In the genomic region with DNA sequence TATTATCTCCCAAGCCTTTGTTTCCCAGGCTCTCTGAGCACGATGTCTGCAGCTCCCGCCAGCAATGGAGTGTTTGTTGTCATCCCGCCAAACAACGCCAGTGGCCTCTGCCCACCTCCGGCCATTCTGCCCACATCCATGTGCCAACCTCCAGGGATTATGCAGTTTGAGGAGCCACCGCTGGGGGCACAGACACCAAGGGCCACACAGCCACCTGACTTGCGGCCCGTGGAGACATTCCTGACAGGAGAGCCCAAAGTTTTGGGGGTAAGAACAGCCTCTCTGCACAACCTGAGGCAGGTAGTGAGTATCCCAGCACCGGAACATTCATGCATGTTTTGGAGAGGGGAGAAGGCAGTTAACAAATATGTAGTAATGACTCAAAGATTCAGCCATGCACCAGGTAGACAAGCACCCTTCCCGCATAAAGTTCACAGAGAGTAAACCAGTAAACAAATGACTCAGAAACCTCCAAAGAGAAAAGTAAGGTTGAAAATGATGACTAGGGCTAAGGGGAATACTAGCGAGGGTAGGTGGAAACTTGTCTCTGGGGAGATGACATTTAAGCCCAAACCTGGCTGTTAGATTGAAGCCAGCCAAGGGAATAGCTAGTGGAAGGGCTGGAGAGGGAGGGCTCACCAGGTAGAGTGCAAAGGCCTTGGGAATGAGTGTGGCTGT, we compare ENCODE assay signal across 17 cellular contexts. TPM values are rescaled to one million over a fixed set of nuclear protein-coding genes. Genes with fewer than 3 reads are reported as not detected.
A peak's percentile ranks its signal among the peaks of the same experiment; 100 is the strongest.
DNase-seq lines count a peak whose midpoint lies in the region; ATAC-seq and TF ChIP-seq lines count a peak whose summit lies in the region.
"Had no signal": no experiment of that assay in that cellular context is flagged by ENCODE, and none has a peak within 500 bp of the region (broad histone marks: within the 10 kb centered on the region; RNA-seq: fewer than 3 reads in every experiment).

No MANE protein-coding gene starts in this region.

- intact Hi-C loops in upper lobe of right lung (cut with DNase I) = no loop called here

- H3K9me3 Mint-ChIP-seq in WTC11 (no peaks in the 10 kb centered on the region), GM23338 (peaks cover 10% of the 10 kb centered on the region; the same call in 2 of the 3 replicates)
- H3K9me3 Mint-ChIP-seq: activated naive CD8-positive, alpha-beta T cell treated with anti-CD3 and anti-CD28 coated beads, Interleukin-2, amount 10 ng/mL, durations not matched to agents 7 days and 5 days; immature natural killer cell had no signal

- H3K27me3 ChIP-seq in upper lobe of right lung (peaks cover 29% of the 10 kb centered on the region), GM23338 (ENCODE audit: insufficient read depth) (peaks cover 17% of the 10 kb centered on the region; the same call in 1 of the 2 replicates)

- H2AFZ ChIP-seq in GM23338 = no peak overlapping the region

- H3K27ac ChIP-seq in upper lobe of right lung = no peak overlapping the region
- H3K27ac ChIP-seq in GM23338 (ENCODE audit: low read depth) = no peak overlapping the region

- H3K36me3 Mint-ChIP-seq in WTC11 = no peaks in the 10 kb centered on the region; the same call in 1 of the 2 replicates
- no peaks in the 10 kb centered on the region; the same call in 2 of the 3 replicates for H3K36me3 Mint-ChIP-seq in GM23338 (ENCODE audit: low read depth)
- H3K36me3 Mint-ChIP-seq: activated naive CD8-positive, alpha-beta T cell treated with anti-CD3 and anti-CD28 coated beads, Interleukin-2, amount 10 ng/mL, durations not matched to agents 7 days and 5 days; immature natural killer cell had no signal

- H3K27ac Mint-ChIP-seq in WTC11 (0 out of 2 replicates have a peak overlapping the region, but pooled peaks have one; percentile 43), GM23338 (no peak overlapping the region)
- H3K27ac Mint-ChIP-seq: activated naive CD8-positive, alpha-beta T cell treated with anti-CD3 and anti-CD28 coated beads, Interleukin-2, amount 10 ng/mL, durations not matched to agents 7 days and 5 days; immature natural killer cell had no signal

- no peaks in the 10 kb centered on the region for H3K79me2 ChIP-seq in GM23338 (replicated peaks; ENCODE audit: insufficient read depth)

- DNase-seq in activated effector memory CD4-positive, alpha-beta T cell treated with anti-CD3 and anti-CD28 coated beads, Interleukin-2, amount 50 U/mL, for 16 hours = peak; percentile 33
- DNase-seq in activated effector memory CD4-positive, alpha-beta T cell treated with Interleukin-2 at 50 U/mL for 16 hours = no peak
- no peak for DNase-seq in WTC11 (ENCODE audit: low spot score)
- DNase-seq in upper lobe of right lung = no peak
- no peak for DNase-seq in NCI-H1105 (lab: John Stamatoyannopoulos, UW)
- no peak for DNase-seq in stimulated activated CD4-positive, alpha-beta T cell treated with anti-CD3 and anti-CD28 coated beads, Interleukin-12 subunit alpha, Interleukin-12 subunit beta, amount 100 ng/mL, for 4 hours
- no peak for DNase-seq in GM23338 (ENCODE audit: low spot score)
- DNase-seq: activated CD8-positive, alpha-beta memory T cell treated with anti-CD3 and anti-CD28 coated beads for 24 hours; activated naive CD8-positive, alpha-beta T cell treated with anti-CD3 and anti-CD28 coated beads, Interleukin-2, amount 10 ng/mL, durations not matched to agents 7 days and 5 days; DMS79; immature natural killer cell; NCI-H2081 treated with DMSO at 0.1 percent for 48 hours; right cardiac atrium had no signal

- H3K4me3 Mint-ChIP-seq in WTC11 (no peak overlapping the region), GM23338 (no peak overlapping the region)
- H3K4me3 Mint-ChIP-seq: activated naive CD8-positive, alpha-beta T cell treated with anti-CD3 and anti-CD28 coated beads, Interleukin-2, amount 10 ng/mL, durations not matched to agents 7 days and 5 days; immature natural killer cell had no signal

- H3K36me3 ChIP-seq in upper lobe of right lung (no peaks in the 10 kb centered on the region), GM23338 (ENCODE audit: insufficient read depth) (no peaks in the 10 kb centered on the region)

- POLR2A ChIA-PET in WTC11 (lab: Charles Lee) = interaction anchor here (0.6 kb wide), 1 partner anchor 1155 kb away, joined by 4 read pairs; no protein-coding TSS in a partner anchor

- H3K4me3 ChIP-seq in upper lobe of right lung (no peak overlapping the region), GM23338 (no peak overlapping the region)

- no peaks in the 10 kb centered on the region for H3K4me1 ChIP-seq in upper lobe of right lung
- H3K4me1 ChIP-seq in GM23338 (ENCODE audit: insufficient read depth) = no peaks in the 10 kb centered on the region

- TF ChIP-seq CTCF in WTC11 (IDR thresholded peaks at IDR 0.05) (no peak), upper lobe of right lung (IDR thresholded peaks at IDR 0.05) (no peak), GM23338 (conservative IDR thresholded peaks at IDR 0.05; ENCODE audit: low read depth in 2 of 2) (no peak; a peak in 1 of 4 replicates)

- H4K20me1 ChIP-seq in GM23338 (replicated peaks; ENCODE audit: insufficient read depth) = no peaks in the 10 kb centered on the region

- H3K4me2 ChIP-seq in GM23338 = no peak overlapping the region

- ATAC-seq in HG03280 (IDR thresholded peaks at IDR 0.05; ENCODE audit: unreplicated experiment) = peak; percentile 11
- ATAC-seq in WTC11 = no peak
- peak; percentile 58 for ATAC-seq in upper lobe of right lung
- no peak for ATAC-seq in GM23338
- ATAC-seq: Panc1, right cardiac atrium had no signal

- H3K9me2 ChIP-seq in GM23338 (ENCODE audit: insufficient read depth) = no peaks in the 10 kb centered on the region; the same call in 1 of the 2 replicates

- H3F3A ChIP-seq in GM23338 (replicated peaks; ENCODE audit: low read depth) = no peaks in the 10 kb centered on the region

- peaks cover 26% of the 10 kb centered on the region for H3K27me3 Mint-ChIP-seq in WTC11 (ENCODE audit: low read depth)
- peaks cover 9% of the 10 kb centered on the region for H3K27me3 Mint-ChIP-seq in GM23338 (ENCODE audit: insufficient read depth, low read depth, poor library complexity)

- CTCF ChIA-PET in WTC11 (lab: Charles Lee) = interaction anchor here (0.8 to 6.0 kb wide), 37 partner anchors 11 to 513 kb away, joined by 3 to 125 read pairs (median 6); a partner anchor contains a TSS

- H3K4me1 Mint-ChIP-seq in WTC11 (peaks cover 22% of the 10 kb centered on the region), GM23338 (peaks cover 6% of the 10 kb centered on the region; the same call in 2 of the 3 replicates)
- H3K4me1 Mint-ChIP-seq: activated naive CD8-positive, alpha-beta T cell treated with anti-CD3 and anti-CD28 coated beads, Interleukin-2, amount 10 ng/mL, durations not matched to agents 7 days and 5 days; immature natural killer cell had no signal

- H3K9me3 ChIP-seq in upper lobe of right lung = no peaks in the 10 kb centered on the region

TF ChIP-seq in WTC11, 78 proteins besides CTCF, POLR2A, EP300 and RAD21:
- no peak for TF ChIP-seq ZNF396 (CRISPR knock-in tag; IDR thresholded peaks at IDR 0.05; ENCODE audit: borderline replicate concordance)
TF ChIP-seq in WTC11: peak in this region for 0.

TF ChIP-seq in GM23338, 12 proteins besides CTCF, POLR2A, EP300 and RAD21 (continues in another document):
- TF ChIP-seq EZH2 (IDR thresholded peaks at IDR 0.05; ENCODE audit: low read depth, unreplicated experiment) (no peak), JUNB (IDR thresholded peaks at IDR 0.05; ENCODE audit: unreplicated experiment) (no peak), ZNF114 (CRISPR knock-in tag; IDR thresholded peaks at IDR 0.05) (no peak), EZH2phosphoT487 (IDR thresholded peaks at IDR 0.05; ENCODE audit: unreplicated experiment) (no peak), POLR2AphosphoS5 (IDR thresholded peaks at IDR 0.05; ENCODE audit: low read depth) (no peak)
- TF ChIP-seq, protein P1, sequence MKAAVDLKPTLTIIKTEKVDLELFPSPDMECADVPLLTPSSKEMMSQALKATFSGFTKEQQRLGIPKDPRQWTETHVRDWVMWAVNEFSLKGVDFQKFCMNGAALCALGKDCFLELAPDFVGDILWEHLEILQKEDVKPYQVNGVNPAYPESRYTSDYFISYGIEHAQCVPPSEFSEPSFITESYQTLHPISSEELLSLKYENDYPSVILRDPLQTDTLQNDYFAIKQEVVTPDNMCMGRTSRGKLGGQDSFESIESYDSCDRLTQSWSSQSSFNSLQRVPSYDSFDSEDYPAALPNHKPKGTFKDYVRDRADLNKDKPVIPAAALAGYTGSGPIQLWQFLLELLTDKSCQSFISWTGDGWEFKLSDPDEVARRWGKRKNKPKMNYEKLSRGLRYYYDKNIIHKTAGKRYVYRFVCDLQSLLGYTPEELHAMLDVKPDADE (IDR thresholded peaks at IDR 0.05) = no peak

RNA-seq across cellular contexts. Expression of a gene that starts 7.2 kb away (rescaled TPM):
- total RNA-seq in WTC11 (2021) = 0.09 to 0.41 TPM (median 0.39 TPM) in 3 replicates
- 147 TPM for total RNA-seq in upper lobe of right lung
- not detected in 2 replicates for total RNA-seq in GM23338 (2014; rRNA removed; shearing (Covaris generic))
- 0.14 and 0.44 TPM in 2 replicates for polyA plus RNA-seq in GM23338 (2016; fragmentation: Nextera tagmentation; extraction: Ambion mirVana)
- total RNA-seq: activated naive CD8-positive, alpha-beta T cell treated with anti-CD3 and anti-CD28 coated beads, Interleukin-2, amount 10 ng/mL, durations not matched to agents 7 days and 5 days; right cardiac atrium; T-helper 2 cell treated with Interferon-gamma antibody and Interleukin-4, amounts not matched to agents 100 ng/mL and 5 ng/mL, for 36 hours had no signal
- polyA plus RNA-seq: AG04450, immature natural killer cell, right cardiac atrium had no signal

RNA-seq across cellular contexts. Expression of a gene that starts 21.3 kb away (rescaled TPM):
- not detected in 3 replicates for total RNA-seq in WTC11 (2021)
- total RNA-seq in upper lobe of right lung = not detected
- total RNA-seq in GM23338 (2014; rRNA removed; shearing (Covaris generic)) = not detected in 2 replicates
- not detected in 2 replicates for polyA plus RNA-seq in GM23338 (2016; fragmentation: Nextera tagmentation; extraction: Ambion mirVana)
- total RNA-seq: activated naive CD8-positive, alpha-beta T cell treated with anti-CD3 and anti-CD28 coated beads, Interleukin-2, amount 10 ng/mL, durations not matched to agents 7 days and 5 days; right cardiac atrium; T-helper 2 cell treated with Interferon-gamma antibody and Interleukin-4, amounts not matched to agents 100 ng/mL and 5 ng/mL, for 36 hours had no signal
- polyA plus RNA-seq: AG04450, immature natural killer cell, right cardiac atrium had no signal

RNA-seq across cellular contexts. Expression of a gene that starts 39.3 kb away (rescaled TPM):
- total RNA-seq in WTC11 (2021) = not detected in 3 replicates
- total RNA-seq in upper lobe of right lung = not detected
- not detected in 2 replicates for total RNA-seq in GM23338 (2014; rRNA removed; shearing (Covaris generic))
- not detected in 2 replicates for polyA plus RNA-seq in GM23338 (2016; fragmentation: Nextera tagmentation; extraction: Ambion mirVana)
- total RNA-seq: activated naive CD8-positive, alpha-beta T cell treated with anti-CD3 and anti-CD28 coated beads, Interleukin-2, amount 10 ng/mL, durations not matched to agents 7 days and 5 days; right cardiac atrium; T-helper 2 cell treated with Interferon-gamma antibody and Interleukin-4, amounts not matched to agents 100 ng/mL and 5 ng/mL, for 36 hours had no signal
- polyA plus RNA-seq: AG04450, immature natural killer cell, right cardiac atrium had no signal

Comparison
In these comparisons a context has a peak if more than half of its experiments do, and no peak if none do; other contexts are left out.
1. ATAC-seq: peak in HG03280 (single experiment) and upper lobe of right lung (single experiment); none in WTC11 (single experiment) and GM23338 (single experiment).
2. RNA of a gene that starts 7.2 kb away (total RNA-seq): 147 TPM in upper lobe of right lung (single experiment); 0.09 to 0.41 TPM in WTC11 and not detected in GM23338; every median in the first group is over 100 times any median in the second.